In the genomic region with DNA sequence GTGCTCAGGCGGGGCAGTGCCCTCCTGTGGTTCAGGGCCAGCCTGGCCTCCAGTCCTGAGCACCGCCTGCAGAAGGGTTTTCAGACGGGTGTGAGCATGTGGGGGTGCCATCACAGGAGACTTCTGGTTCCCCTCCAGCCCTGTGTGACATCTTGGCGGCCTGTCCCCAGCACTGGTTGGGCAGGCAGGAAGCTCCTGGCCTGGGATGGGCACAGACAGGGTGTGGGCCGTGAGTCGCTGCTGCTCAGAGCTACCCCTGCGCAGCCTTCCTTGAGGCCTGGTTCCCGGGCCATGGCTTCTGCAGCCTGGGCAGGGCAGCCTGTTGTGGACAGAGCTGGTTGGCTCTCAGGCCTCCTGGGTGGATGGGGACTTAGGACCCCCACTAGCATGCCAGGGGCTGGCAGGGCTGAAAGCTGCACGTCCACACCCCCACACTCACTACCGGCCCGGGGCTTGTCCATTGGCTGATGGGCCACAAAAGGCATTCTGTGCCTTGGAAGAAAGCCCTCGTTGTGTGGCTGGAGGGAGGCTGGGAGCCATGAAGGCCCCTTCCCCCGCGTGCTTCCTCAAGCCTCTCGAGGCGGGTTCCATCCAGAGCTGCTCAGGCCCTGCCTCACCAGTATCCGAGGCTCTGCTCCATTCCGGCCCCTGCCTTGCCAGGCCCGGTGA, we compare ENCODE assay signal across 15 cellular contexts. TPM values are rescaled to one million over a fixed set of nuclear protein-coding genes. Genes with fewer than 3 reads are reported as not detected.
A peak's percentile ranks its signal among the peaks of the same experiment; 100 is the strongest.
DNase-seq lines count a peak whose midpoint lies in the region; ATAC-seq, FAIRE-seq and TF ChIP-seq lines count a peak whose summit lies in the region.
"Had no signal": no experiment of that assay in that cellular context is flagged by ENCODE, and none has a peak within 500 bp of the region (broad histone marks: within the 10 kb centered on the region; RNA-seq: fewer than 3 reads in every experiment).

No MANE protein-coding gene starts in this region.

- POLR2A ChIA-PET in HCT116 (lab: Charles Lee), result no interaction called here

- H3K36me3 ChIP-seq in HCT116 (ENCODE audit: control insufficient read depth in 1 of 2, insufficient read depth in 2 of 2, low read length in 2 of 2), result no peaks in the 10 kb centered on the region
- no peaks in the 10 kb centered on the region for H3K36me3 ChIP-seq in astrocyte (ENCODE audit: insufficient read depth, low read length)
- no peaks in the 10 kb centered on the region for H3K36me3 ChIP-seq in spleen

- H3K9me2 ChIP-seq in HCT116 (ENCODE audit: insufficient read depth), result no peaks in the 10 kb centered on the region

- peaks cover 3% of the 10 kb centered on the region; the same call in 1 of the 2 replicates for H4K20me1 ChIP-seq in HCT116 (ENCODE audit: insufficient read depth)
- H4K20me1 ChIP-seq in astrocyte (ENCODE audit: insufficient read depth, low read length), result peaks cover 99% of the 10 kb centered on the region

- H3K9me3 Mint-ChIP-seq in astrocyte (ENCODE audit: unreplicated experiment), result no peaks in the 10 kb centered on the region
- H3K9me3 Mint-ChIP-seq in immature natural killer cell, result peaks cover 0 to 2% (median 0%) of the 10 kb centered on the region in 6 donors
- H3K9me3 Mint-ChIP-seq: activated naive CD4-positive, alpha-beta T cell treated with anti-CD3 and anti-CD28 coated beads, Interleukin-2, amount 50 U/mL, for 24 hours; GM23338 had no signal

- H2AFZ ChIP-seq in HCT116 (ENCODE audit: low read depth, low read length, poor library complexity, severe bottlenecking) (no peak overlapping the region), astrocyte (ENCODE audit: low read depth, low read length) (no peak overlapping the region)
- H2AFZ ChIP-seq: GM23338 had no signal

- ATAC-seq in HCT116 (peak; percentile 28), T-helper 17 cell (no peak)
- ATAC-seq: GM23338 had no signal

- DNase-seq in HCT116 (ENCODE audit: low read depth, low spot score), result no peak
- DNase-seq in astrocyte (ENCODE audit: low read depth), result peak; percentile 25
- DNase-seq in immature natural killer cell, result no peak
- no peak for DNase-seq in spleen
- no peak for DNase-seq in activated gamma-delta T cell (lab: John Stamatoyannopoulos, UW)
- DNase-seq in T-helper 17 cell, result no peak
- DNase-seq in stimulated activated CD4-positive, alpha-beta T cell treated with anti-CD3 and anti-CD28 coated beads, Interleukin-2, amount 100 ng/mL, for 48 hours, result no peak
- DNase-seq in NCI-H1436 treated with DMSO at 0.1 percent for 48 hours (lab: John Stamatoyannopoulos, UW), result no peak
- DNase-seq: activated CD4-positive, alpha-beta T cell treated with anti-CD3 and anti-CD28 coated beads for 48 hours; DMS153; mesendoderm; NCI-H1417; stimulated activated CD4-positive, alpha-beta T cell treated with anti-CD3 and anti-CD28 coated beads, Interleukin-2, amount 100 ng/mL, for 24 hours had no signal

- H3K27me3 Mint-ChIP-seq in astrocyte (ENCODE audit: low read depth, unreplicated experiment) (no peaks in the 10 kb centered on the region), immature natural killer cell (ENCODE audit: low read depth in 3 of 3) (peaks cover 13 to 17% (median 16%) of the 10 kb centered on the region in 3 donors), T-helper 17 cell (no peaks in the 10 kb centered on the region)
- H3K27me3 Mint-ChIP-seq: activated naive CD4-positive, alpha-beta T cell treated with anti-CD3 and anti-CD28 coated beads, Interleukin-2, amount 50 U/mL, for 24 hours had no signal

- H3K9ac ChIP-seq in HCT116 (ENCODE audit: low read length) (peak overlapping the region; percentile 38; the same call in 1 of the 2 replicates), astrocyte (ENCODE audit: low read length) (no peak overlapping the region)

- TF ChIP-seq POLR2A in HCT116 (IDR thresholded peaks at IDR 0.05; ENCODE audit: borderline replicate concordance, extremely low read depth, insufficient read depth, insufficient read length), result no peak
- TF ChIP-seq POLR2A in spleen (IDR thresholded peaks at IDR 0.05), result no peak

- H3K27ac ChIP-seq in HCT116 (ENCODE audit: low read depth, low read length), result peak overlapping the region; percentile 23; the same call in 1 of the 2 replicates
- no peak overlapping the region for H3K27ac ChIP-seq in astrocyte (ENCODE audit: low read depth, low read length)
- H3K27ac ChIP-seq in spleen, result peak overlapping the region in 6 of 8 donors; percentile 3 to 66 (median 40)

- peaks cover 10% of the 10 kb centered on the region for H3K4me1 Mint-ChIP-seq in astrocyte (ENCODE audit: low read depth, unreplicated experiment)
- peaks cover 45 to 78% of the 10 kb centered on the region in 2 donors for H3K4me1 Mint-ChIP-seq in immature natural killer cell
- peaks cover 25% of the 10 kb centered on the region for H3K4me1 Mint-ChIP-seq in T-helper 17 cell

- no peak for FAIRE-seq in astrocyte (lab: Jason Lieb, UNC)

- H3K27ac Mint-ChIP-seq in astrocyte (ENCODE audit: unreplicated experiment), result no peak overlapping the region
- peak overlapping the region in 2 of 6 donors; percentile 12 to 46 for H3K27ac Mint-ChIP-seq in immature natural killer cell
- H3K27ac Mint-ChIP-seq in T-helper 17 cell, result no peak overlapping the region
- H3K27ac Mint-ChIP-seq: activated naive CD4-positive, alpha-beta T cell treated with anti-CD3 and anti-CD28 coated beads, Interleukin-2, amount 50 U/mL, for 24 hours; GM23338 had no signal

- CTCF ChIA-PET in HCT116 (lab: Charles Lee), result no interaction called here

- H3K9me3 ChIP-seq in HCT116 (ENCODE audit: control insufficient read depth in 1 of 2, insufficient read depth in 1 of 2, low read depth in 1 of 2, low read length in 2 of 2) (no peaks in the 10 kb centered on the region), astrocyte (ENCODE audit: insufficient read depth, low read depth, low read length) (no peaks in the 10 kb centered on the region), spleen (no peaks in the 10 kb centered on the region), T-helper 17 cell (ENCODE audit: control insufficient read depth, low read length, poor library complexity, severe bottlenecking) (no peaks in the 10 kb centered on the region)

- H3K4me1 ChIP-seq in HCT116 (ENCODE audit: control insufficient read depth in 1 of 2, insufficient read depth in 2 of 2, low read length in 2 of 2) (peaks cover 28 to 55% of the 10 kb centered on the region in 2 experiments), astrocyte (ENCODE audit: insufficient read depth, low read length) (peaks cover 18% of the 10 kb centered on the region), spleen (peaks cover 61 to 100% (median 92%) of the 10 kb centered on the region in 6 donors)

- H3K4me3 ChIP-seq in HCT116 (replicated peaks in 1 of 2; ENCODE audit: low read depth in 1 of 2, low read length in 2 of 2) (no peak overlapping the region), astrocyte (ENCODE audit: insufficient read depth, low read depth, low read length) (no peak overlapping the region), spleen (no peak overlapping the region)
- H3K4me3 ChIP-seq: GM23338 had no signal

- intact Hi-C loops in HCT116 (cut with micrococcal nuclease), result no loop called here
- intact Hi-C loops in spleen (cut with DNase I; ENCODE audit: low total_unique reads), result no loop called here

- WGBS in spleen, 5 donors, result 60 to 70% (median 65%) methylated on average over 14 to 19 of the region's 19 CpGs

- H3K27me3 ChIP-seq in HCT116 (ENCODE audit: insufficient read depth, low read length), result no peaks in the 10 kb centered on the region
- no peaks in the 10 kb centered on the region for H3K27me3 ChIP-seq in astrocyte (ENCODE audit: insufficient read depth, low read length)
- H3K27me3 ChIP-seq in spleen (replicated peaks in 1 of 7), result no peaks in the 10 kb centered on the region

- no TSS peak for BruUV-seq in HCT116 (replicated peaks; lab: Mats Ljungman, UMichigan)

- TF ChIP-seq RAD21 in HCT116 (IDR thresholded peaks at IDR 0.05; ENCODE audit: low read depth), result no peak

- RAD21 ChIA-PET in HCT116 (lab: Charles Lee; ENCODE audit: low non-redundant PET in 1 of 2, low total read pairs in 2 of 2, uncharacterized antibody in 2 of 2, unreplicated experiment in 2 of 2), result no interaction called here

- H3K79me2 ChIP-seq in HCT116 (ENCODE audit: insufficient read depth, low read length), result peaks cover 86% of the 10 kb centered on the region; the same call in 1 of the 2 replicates
- peaks cover 95% of the 10 kb centered on the region for H3K79me2 ChIP-seq in astrocyte (ENCODE audit: insufficient read depth, low read length)

- H3K4me3 Mint-ChIP-seq in astrocyte (ENCODE audit: unreplicated experiment) (no peak overlapping the region), immature natural killer cell (peak overlapping the region in 3 of 5 donors; percentile 13 to 92 (median 57)), T-helper 17 cell (no peak overlapping the region)
- H3K4me3 Mint-ChIP-seq: activated naive CD4-positive, alpha-beta T cell treated with anti-CD3 and anti-CD28 coated beads, Interleukin-2, amount 50 U/mL, for 24 hours; GM23338 had no signal

- no peaks in the 10 kb centered on the region for H3K36me3 Mint-ChIP-seq in astrocyte (ENCODE audit: low read depth, unreplicated experiment)
- H3K36me3 Mint-ChIP-seq in immature natural killer cell, result no peaks in the 10 kb centered on the region
- H3K36me3 Mint-ChIP-seq in T-helper 17 cell (ENCODE audit: low read depth), result no peaks in the 10 kb centered on the region
- H3K36me3 Mint-ChIP-seq: activated naive CD4-positive, alpha-beta T cell treated with anti-CD3 and anti-CD28 coated beads, Interleukin-2, amount 50 U/mL, for 24 hours had no signal

- H3K4me2 ChIP-seq in HCT116 (ENCODE audit: low read length) (peak overlapping the region; percentile 53), astrocyte (ENCODE audit: low read length) (no peak overlapping the region)
- H3K4me2 ChIP-seq: GM23338 had no signal

- no peak for TF ChIP-seq CTCF in HCT116 (IDR thresholded peaks at IDR 0.05 in 2 of 3, conservative IDR thresholded peaks at IDR 0.05 in 1 of 3; ENCODE audit: borderline replicate concordance in 1 of 3, insufficient read depth in 1 of 3, low read depth in 2 of 3, low read length in 2 of 3)
- no peak for TF ChIP-seq CTCF in astrocyte (IDR thresholded peaks at IDR 0.05; ENCODE audit: insufficient read depth, low read depth, low read length)
- TF ChIP-seq CTCF in spleen (IDR thresholded peaks at IDR 0.05 in 8 of 11, conservative IDR thresholded peaks at IDR 0.05 in 3 of 11), result no peak

TF ChIP-seq in HCT116, 20 proteins besides CTCF, POLR2A, EP300 and RAD21 (continues in another document):
- TF ChIP-seq POLR2AphosphoS5 (IDR thresholded peaks at IDR 0.05; ENCODE audit: low read depth, low read length), result no peak

RNA-seq across cellular contexts. Expression of a gene that starts 58.7 kb away (rescaled TPM):
- total RNA-seq in HCT116 (2021; ENCODE audit: unreplicated experiment) (43.9 TPM), astrocyte (33.4 and 33.7 TPM in 2 replicates), spleen (100 to 1,000 TPM in 2 of 7 donors, 10 to 100 TPM in 5; 67.7 to 116 (median 95.6) TPM), T-helper 17 cell (10 to 100 TPM in 1 of 2 donors, 1 to 10 TPM in 1; 7.5 to 10.6 TPM)
- polyA plus RNA-seq in HCT116 (2012), result 39.0 and 47.7 TPM in 2 replicates
- polyA plus RNA-seq in immature natural killer cell (1 to 10 TPM; 1.0 to 4.4 (median 1.9) TPM), spleen (10 to 100 TPM; 10.9 to 40.4 (median 11.9) TPM)

Comparison
In these comparisons a context has a peak if more than half of its experiments do, and no peak if none do; other contexts are left out.
1. H3K4me3 Mint-ChIP-seq: peak in immature natural killer cell (3 of 5); none in astrocyte (single experiment) and T-helper 17 cell (single experiment).